8 cellular contexts compared by ENCODE assay signal in the genomic region with DNA sequence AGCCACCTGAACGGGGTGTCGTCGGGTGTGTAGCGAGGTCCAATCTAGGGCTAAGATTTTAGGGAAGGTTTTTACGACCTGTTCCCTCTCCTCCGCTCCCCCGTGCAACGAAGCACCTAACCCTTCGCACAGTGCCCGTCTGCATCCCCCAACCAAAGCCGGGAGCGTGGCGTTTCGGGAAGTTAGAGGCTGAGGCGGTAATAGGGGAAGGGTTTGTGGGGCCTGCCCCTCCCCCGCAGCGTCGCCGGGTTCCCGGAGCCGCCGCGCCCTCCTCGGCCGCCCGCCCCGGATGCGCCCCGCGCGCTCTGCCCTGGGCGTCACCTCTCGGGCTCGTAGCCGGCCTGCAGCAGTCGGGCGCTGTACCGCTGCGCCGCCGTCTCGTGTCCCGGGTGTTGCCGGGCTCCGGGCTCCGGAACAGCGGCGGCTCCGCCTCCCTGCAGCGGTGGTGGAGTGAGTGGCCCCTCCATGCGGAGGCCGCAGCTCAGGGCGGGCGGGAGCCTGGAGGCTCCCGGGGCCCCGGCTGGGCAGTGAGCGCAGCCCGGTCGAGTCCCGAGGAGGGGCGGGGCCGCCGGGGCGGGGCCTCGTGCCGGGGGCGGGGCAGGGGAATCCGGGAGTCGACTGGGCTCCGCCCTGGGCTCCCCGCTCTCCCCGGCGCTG. TPM values are rescaled to one million over a fixed set of nuclear protein-coding genes. Genes with fewer than 3 reads are reported as not detected.
DNase-seq lines count a peak whose midpoint lies in the region; ATAC-seq and TF ChIP-seq lines count a peak whose summit lies in the region.

Gene IMPDH1, minus strand, starts transcription at position 548 of the 657 bp plus-strand sequence. Its CDS starts 81 bp downstream, at position 467.

- H3K4me1 ChIP-seq in DND-41 (ENCODE audit: insufficient read depth, low read length) (peaks cover 34% of the 10 kb centered on the region), HUES48 (ENCODE audit: control insufficient read depth, insufficient read depth, low read length) (peaks cover 36% of the 10 kb centered on the region), SK-N-SH (ENCODE audit: control insufficient read depth in 1 of 2, insufficient read depth in 2 of 2, low read depth in 1 of 2, low read length in 1 of 2) (peaks cover 17 to 28% of the 10 kb centered on the region in 2 experiments; a peak in 2 of 4 replicates), parathyroid adenoma (peaks cover 12% of the 10 kb centered on the region), tibial artery (peaks cover 0 to 41% (median 35%) of the 10 kb centered on the region in 4 donors)

- DNase-seq in DND-41 = peak; percentile 75
- peak; percentile 100 for DNase-seq in SK-N-SH
- DNase-seq in Right ventricle myocardium superior = peak; percentile 94
- peak; percentile 85 to 96 for DNase-seq in tibial artery

- H3K36me3 ChIP-seq in DND-41 (ENCODE audit: insufficient read depth, low read length) (no peaks in the 10 kb centered on the region), HUES48 (ENCODE audit: control insufficient read depth, insufficient read depth, low read length) (no peaks in the 10 kb centered on the region), SK-N-SH (replicated peaks in 1 of 2; ENCODE audit: control insufficient read depth in 1 of 2, insufficient read depth in 2 of 2, low read length in 1 of 2) (no peaks in the 10 kb centered on the region), parathyroid adenoma (ENCODE audit: control insufficient read depth, insufficient read depth, low read length) (no peaks in the 10 kb centered on the region), tibial artery (no peaks in the 10 kb centered on the region)

- TF ChIP-seq EP300 in SK-N-SH (IDR thresholded peaks at IDR 0.05; ENCODE audit: borderline replicate concordance in 1 of 2, low read depth in 1 of 2, low read length in 1 of 2) = no peak

- no peaks in the 10 kb centered on the region for H3K9me3 Mint-ChIP-seq in activated naive CD4-positive, alpha-beta T cell treated with anti-CD3 and anti-CD28 coated beads, Interleukin-2, amount 50 U/mL, for 24 hours

- peaks cover 46% of the 10 kb centered on the region for H3K27me3 ChIP-seq in DND-41 (ENCODE audit: insufficient read depth, low read length, poor library complexity)
- peaks cover 81% of the 10 kb centered on the region for H3K27me3 ChIP-seq in HUES48 (ENCODE audit: control insufficient read depth, insufficient read depth, low read length)
- H3K27me3 ChIP-seq in SK-N-SH (ENCODE audit: insufficient read depth) = no peaks in the 10 kb centered on the region
- H3K27me3 ChIP-seq in parathyroid adenoma (ENCODE audit: control insufficient read depth, insufficient read depth, low read length) = no peaks in the 10 kb centered on the region
- no peaks in the 10 kb centered on the region for H3K27me3 ChIP-seq in tibial artery

- H3K9me2 ChIP-seq in SK-N-SH = no peaks in the 10 kb centered on the region

- no peak within 1 kb of the TSS for H3K27ac ChIP-seq in DND-41 (ENCODE audit: low read length)
- no peak within 1 kb of the TSS for H3K27ac ChIP-seq in HUES48 (ENCODE audit: low read depth, low read length)
- peak within 1 kb of the TSS; percentile 35 to 79; a peak in 3 of 4 replicates for H3K27ac ChIP-seq in SK-N-SH (ENCODE audit: low read depth in 2 of 2, low read length in 1 of 2)
- H3K27ac ChIP-seq in parathyroid adenoma = peak within 1 kb of the TSS; percentile 82
- H3K27ac ChIP-seq in tibial artery = peak within 1 kb of the TSS; percentile 93 to 94

- H3F3A ChIP-seq in SK-N-SH (replicated peaks; ENCODE audit: insufficient read depth) = peaks cover 31% of the 10 kb centered on the region

- H2AFZ ChIP-seq in DND-41 (ENCODE audit: low read depth, low read length) (peak within 1 kb of the TSS; percentile 58), SK-N-SH (ENCODE audit: low read depth) (peak within 1 kb of the TSS; percentile 97), parathyroid adenoma (peak within 1 kb of the TSS; percentile 80)

- intact Hi-C loops in Right ventricle myocardium superior (cut with DNase I) = no loop called here
- intact Hi-C loops in tibial artery (cut with DNase I; ENCODE audit: low total_unique reads) = loop anchor here (5.0 kb wide), 2 partner anchors 48 to 637 kb away; partner anchors contain the start of gene HILPDA

- H3K36me3 Mint-ChIP-seq in activated naive CD4-positive, alpha-beta T cell treated with anti-CD3 and anti-CD28 coated beads, Interleukin-2, amount 50 U/mL, for 24 hours = no peaks in the 10 kb centered on the region

- TF ChIP-seq CTCF in DND-41 (IDR thresholded peaks at IDR 0.05; ENCODE audit: borderline replicate concordance, extremely low read depth, low read length, poor library complexity, severe bottlenecking) (no peak), SK-N-SH (IDR thresholded peaks at IDR 0.05) (no peak), parathyroid adenoma (IDR thresholded peaks at IDR 0.05) (no peak), tibial artery (IDR thresholded peaks at IDR 0.05) (no peak)

- H3K9ac ChIP-seq in DND-41 (ENCODE audit: low read depth, low read length) (peak within 1 kb of the TSS; percentile 43), HUES48 (ENCODE audit: low read depth, low read length) (no peak within 1 kb of the TSS), SK-N-SH (peak within 1 kb of the TSS; percentile 73), parathyroid adenoma (no peak within 1 kb of the TSS)

- TF ChIP-seq RAD21 in SK-N-SH (IDR thresholded peaks at IDR 0.05; ENCODE audit: low read length) = no peak

- H3K4me3 ChIP-seq in DND-41 (ENCODE audit: low read depth in 1 of 2, low read length in 2 of 2) (peak within 1 kb of the TSS; percentile 18 to 58; a peak in 3 of 4 replicates), HUES48 (ENCODE audit: low read depth, low read length) (peak within 1 kb of the TSS; percentile 72), SK-N-SH (ENCODE audit: low read depth in 2 of 2, low read length in 1 of 2) (peak within 1 kb of the TSS; percentile 69 to 83), parathyroid adenoma (ENCODE audit: low read depth, low read length) (peak within 1 kb of the TSS; percentile 63), tibial artery (peak within 1 kb of the TSS; percentile 62 to 87)

- peak within 1 kb of the TSS; percentile 71 for H3K4me2 ChIP-seq in DND-41 (ENCODE audit: insufficient read depth, low read length)
- H3K4me2 ChIP-seq in SK-N-SH = peak within 1 kb of the TSS; percentile 98
- H3K4me2 ChIP-seq in parathyroid adenoma (ENCODE audit: low read length) = peak within 1 kb of the TSS; percentile 89

- H3K79me2 ChIP-seq in DND-41 (ENCODE audit: insufficient read depth, low read length) (no peaks in the 10 kb centered on the region), SK-N-SH (ENCODE audit: insufficient read depth) (peaks cover 10% of the 10 kb centered on the region; the same call in 1 of the 2 replicates), parathyroid adenoma (peaks cover 3% of the 10 kb centered on the region)

- H4K20me1 ChIP-seq in DND-41 (ENCODE audit: insufficient read depth, low read length) (peaks cover 36% of the 10 kb centered on the region), SK-N-SH (ENCODE audit: insufficient read depth) (peaks cover 3% of the 10 kb centered on the region; the same call in 1 of the 2 replicates)

- peaks cover 36% of the 10 kb centered on the region for H3K4me1 Mint-ChIP-seq in activated naive CD4-positive, alpha-beta T cell treated with anti-CD3 and anti-CD28 coated beads, Interleukin-2, amount 50 U/mL, for 24 hours

- POLR2A ChIA-PET in SK-N-SH (lab: Yijun Ruan, JAX) = interaction anchor here (0.9 to 1.5 kb wide), 2 partner anchors 9 to 52 kb away, joined by 4 read pairs; no protein-coding TSS in a partner anchor

- no peak within 1 kb of the TSS for H3K27ac Mint-ChIP-seq in activated naive CD4-positive, alpha-beta T cell treated with anti-CD3 and anti-CD28 coated beads, Interleukin-2, amount 50 U/mL, for 24 hours

- peak within 1 kb of the TSS; percentile 89 for H3K4me3 Mint-ChIP-seq in activated naive CD4-positive, alpha-beta T cell treated with anti-CD3 and anti-CD28 coated beads, Interleukin-2, amount 50 U/mL, for 24 hours

- no peaks in the 10 kb centered on the region for H3K27me3 Mint-ChIP-seq in activated naive CD4-positive, alpha-beta T cell treated with anti-CD3 and anti-CD28 coated beads, Interleukin-2, amount 50 U/mL, for 24 hours

- H3K9me3 ChIP-seq in DND-41 (ENCODE audit: insufficient read depth, low read length, severe bottlenecking) (no peaks in the 10 kb centered on the region), HUES48 (ENCODE audit: control insufficient read depth, insufficient read depth, low read length) (no peaks in the 10 kb centered on the region), SK-N-SH (no peaks in the 10 kb centered on the region), parathyroid adenoma (ENCODE audit: control insufficient read depth, low read length) (no peaks in the 10 kb centered on the region), tibial artery (no peaks in the 10 kb centered on the region)

- CTCF ChIA-PET in SK-N-SH (lab: Yijun Ruan, JAX) = interaction anchor here (2.2 to 50.3 kb wide), 5 partner anchors 7 to 470 kb away, joined by 10 to 1901 read pairs (median 1786); partner anchors contain the start of genes IMPDH1 and RBM28

- peak; percentile 81 for ATAC-seq in DND-41 (ENCODE audit: insufficient read depth, low read depth)
- ATAC-seq in GM21423 (IDR thresholded peaks at IDR 0.05; ENCODE audit: unreplicated experiment) = peak; percentile 76
- peak; percentile 96 for ATAC-seq in Right ventricle myocardium superior (ENCODE audit: poor library complexity)

- 9% methylated on average over 15 of the region's 73 CpGs for WGBS in SK-N-SH (ENCODE audit: low lambda C conversion rate)

TF ChIP-seq in SK-N-SH, 30 proteins besides CTCF, POLR2A, EP300 and RAD21 (continues in another document):
- TF ChIP-seq POLR2AphosphoS5 (IDR thresholded peaks at IDR 0.05; ENCODE audit: low read depth, low read length) = peak; percentile 91
- TF ChIP-seq MEF2A (IDR thresholded peaks at IDR 0.05; ENCODE audit: borderline replicate concordance, low read depth) = no peak
- no peak for TF ChIP-seq IRF3 (IDR thresholded peaks at IDR 0.05; ENCODE audit: low read depth, low read length)

RNA-seq across cellular contexts. Expression of gene IMPDH1, which starts in this region (rescaled TPM):
- 80.4 and 82.0 TPM in 2 replicates for polyA plus RNA-seq in SK-N-SH (2012; rRNA removed)
- 32.4 and 59.8 TPM in 2 replicates for polyA plus RNA-seq in SK-N-SH (2012; cell fraction: cytosol; rRNA removed)
- polyA plus RNA-seq in SK-N-SH (2012; cell fraction: nucleus; rRNA removed) = 120 and 129 TPM in 2 replicates
- total RNA-seq in Right ventricle myocardium superior = 20.0 TPM

Comparison
In these comparisons a context has a peak if more than half of its experiments do, and no peak if none do; other contexts are left out.
1. H3K27ac ChIP-seq: peak in SK-N-SH (2 of 2), parathyroid adenoma (single experiment) and tibial artery (2 of 2); none in DND-41 (single experiment) and HUES48 (single experiment).
2. H3K9ac ChIP-seq: peak in DND-41 (single experiment) and SK-N-SH (single experiment); none in HUES48 (single experiment) and parathyroid adenoma (single experiment).
3. Peak in every context shown above with its lines, with median percentiles within 50 percentile points of each other: ATAC-seq, DNase-seq, H2AFZ ChIP-seq, H3K4me2 ChIP-seq and H3K4me3 ChIP-seq.